ENCODE assay signal across 17 cellular contexts in the genomic region with DNA sequence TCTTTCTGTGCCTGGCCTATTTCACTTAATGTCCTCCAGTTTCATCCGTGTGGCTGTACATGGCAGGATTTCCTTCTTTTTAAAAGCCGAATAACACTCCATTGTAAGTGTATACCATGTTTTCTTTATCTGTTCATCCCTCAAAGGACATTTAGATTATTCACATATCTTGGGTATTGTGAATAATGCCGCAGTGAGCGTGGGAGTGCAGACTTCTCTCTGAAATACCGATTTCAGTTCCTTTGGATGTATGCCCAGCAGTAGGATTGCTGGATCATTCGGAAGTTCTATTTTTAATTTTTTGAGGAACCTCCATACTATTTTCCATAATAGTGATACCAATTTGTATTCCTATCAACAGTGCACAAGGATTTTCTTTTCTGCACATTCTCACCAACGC.
DNase-seq lines count a peak whose midpoint lies in the region; ATAC-seq, FAIRE-seq and TF ChIP-seq lines count a peak whose summit lies in the region.
"Had no signal": no experiment of that assay in that cellular context is flagged by ENCODE, and none has a peak within 500 bp of the region (broad histone marks: within the 10 kb centered on the region; RNA-seq: fewer than 3 reads in every experiment).

No MANE protein-coding gene starts in this region.

- H3K9me3 ChIP-seq in GM23248 (ENCODE audit: low read depth) (no peaks in the 10 kb centered on the region), astrocyte (ENCODE audit: insufficient read depth, low read depth, low read length) (no peaks in the 10 kb centered on the region)
- H3K9me3 ChIP-seq: A549 had no signal

- no peak overlapping the region for H3K27ac ChIP-seq in GM23248
- no peak overlapping the region for H3K27ac ChIP-seq in astrocyte (ENCODE audit: low read depth, low read length)
- peak overlapping the region; percentile 40 for H3K27ac ChIP-seq in substantia nigra (ENCODE audit: low read depth, low read length, poor library complexity, severe bottlenecking)
- H3K27ac ChIP-seq: A549, PC-9 had no signal

- no peak for ATAC-seq in GM18511 (IDR thresholded peaks at IDR 0.05; ENCODE audit: unreplicated experiment)
- ATAC-seq: A549, GM12878 had no signal

- H3K27ac Mint-ChIP-seq in astrocyte (ENCODE audit: unreplicated experiment), result no peak overlapping the region

- H3K36me3 ChIP-seq in GM23248 (ENCODE audit: low read depth) (no peaks in the 10 kb centered on the region), astrocyte (ENCODE audit: insufficient read depth, low read length) (no peaks in the 10 kb centered on the region)

- H3K79me2 ChIP-seq in GM23248 (ENCODE audit: insufficient read depth), result no peaks in the 10 kb centered on the region
- H3K79me2 ChIP-seq in astrocyte (ENCODE audit: insufficient read depth, low read length), result no peaks in the 10 kb centered on the region

- no peaks in the 10 kb centered on the region for H3K9me3 Mint-ChIP-seq in astrocyte (ENCODE audit: unreplicated experiment)

- WGBS in GM23248 (ENCODE audit: low coverage in 1 of 2, low lambda C conversion rate in 2 of 2, missing lambda C conversion rate in 2 of 2), 2 experiments, result 43 to 44% methylated on average over 7 of the region's 7 CpGs

- H3K4me1 ChIP-seq in GM23248 (ENCODE audit: insufficient read depth) (no peaks in the 10 kb centered on the region), astrocyte (ENCODE audit: insufficient read depth, low read length) (no peaks in the 10 kb centered on the region)
- H3K4me1 ChIP-seq: A549 had no signal

- no peak overlapping the region for H3K4me3 Mint-ChIP-seq in astrocyte (ENCODE audit: unreplicated experiment)

- peak; percentile 8 for DNase-seq in GM23248
- DNase-seq in astrocyte (ENCODE audit: low read depth), result peak; percentile 89
- peak; percentile 12 for DNase-seq in fibroblast of the aortic adventitia (ENCODE audit: low read depth)
- peak in 1 of 49 donors; percentile 53 for DNase-seq in substantia nigra (lab: John Stamatoyannopoulos, UW)
- no peak for DNase-seq in NCI-H345 treated with DMSO at 0.1 percent for 48 hours (lab: John Stamatoyannopoulos, UW; ENCODE audit: unreplicated experiment)
- DNase-seq in Kasumi-1 (lab: John Stamatoyannopoulos, UW), result no peak
- DNase-seq in T-helper 9 cell, result no peak
- DNase-seq: C1 segment of cervical spinal cord, DND-41, GDM1, NCI-H1105 treated with DMSO at 0.1 percent for 48 hours, NCI-H1694 treated with DMSO at 0.1 percent for 48 hours, NCI-H345, PC-9 had no signal

- no peak overlapping the region for H3K9ac ChIP-seq in GM23248
- H3K9ac ChIP-seq in astrocyte (ENCODE audit: low read length), result no peak overlapping the region

- H3K4me2 ChIP-seq in GM23248 (ENCODE audit: unreplicated experiment) (no peak overlapping the region), astrocyte (ENCODE audit: low read length) (no peak overlapping the region)
- H3K4me2 ChIP-seq: A549, PC-9 had no signal

- H2AFZ ChIP-seq in GM23248, result no peak overlapping the region
- H2AFZ ChIP-seq in astrocyte (ENCODE audit: low read depth, low read length), result no peak overlapping the region
- H2AFZ ChIP-seq: PC-9 had no signal

- H4K20me1 ChIP-seq in GM23248 (ENCODE audit: insufficient read depth) (no peaks in the 10 kb centered on the region), astrocyte (ENCODE audit: insufficient read depth, low read length) (no peaks in the 10 kb centered on the region)

- H3K36me3 Mint-ChIP-seq in astrocyte (ENCODE audit: low read depth, unreplicated experiment), result no peaks in the 10 kb centered on the region

- H3K4me1 Mint-ChIP-seq in astrocyte (ENCODE audit: low read depth, unreplicated experiment), result no peaks in the 10 kb centered on the region

- H3K27me3 Mint-ChIP-seq in astrocyte (ENCODE audit: low read depth, unreplicated experiment), result no peaks in the 10 kb centered on the region

- no peak for FAIRE-seq in astrocyte (lab: Jason Lieb, UNC)
- FAIRE-seq: GM12878 had no signal

- H3K27me3 ChIP-seq in GM23248 (replicated peaks; ENCODE audit: insufficient read depth) (no peaks in the 10 kb centered on the region), astrocyte (ENCODE audit: insufficient read depth, low read length) (no peaks in the 10 kb centered on the region)

- in situ Hi-C loops in GM23248 (cut with MboI), result no loop called here

- H3K4me3 ChIP-seq in GM23248 (no peak overlapping the region), astrocyte (ENCODE audit: insufficient read depth, low read depth, low read length) (no peak overlapping the region), fibroblast of the aortic adventitia (ENCODE audit: low read depth, low read length) (no peak overlapping the region)
- H3K4me3 ChIP-seq: A549, GM12878, PC-9 had no signal

- no peaks in the 10 kb centered on the region for H3K9me2 ChIP-seq in GM23248 (ENCODE audit: insufficient read depth)

- TF ChIP-seq CTCF in astrocyte (IDR thresholded peaks at IDR 0.05; ENCODE audit: insufficient read depth, low read depth, low read length), result no peak
- TF ChIP-seq CTCF in fibroblast of the aortic adventitia (IDR thresholded peaks at IDR 0.05; ENCODE audit: insufficient read depth, low read length), result no peak

- no peaks in the 10 kb centered on the region for H3F3A ChIP-seq in GM23248 (ENCODE audit: insufficient read depth)

Comparison
In these comparisons a context has a peak if more than half of its experiments do, and no peak if none do; other contexts are left out.
1. DNase-seq: peak in GM23248 (single experiment), astrocyte (single experiment) and fibroblast of the aortic adventitia (single experiment); none in NCI-H345 treated with DMSO at 0.1 percent for 48 hours (single experiment), Kasumi-1 (0 of 2) and T-helper 9 cell (single experiment).